ENCODE assay signal across 8 cellular contexts in the genomic region with DNA sequence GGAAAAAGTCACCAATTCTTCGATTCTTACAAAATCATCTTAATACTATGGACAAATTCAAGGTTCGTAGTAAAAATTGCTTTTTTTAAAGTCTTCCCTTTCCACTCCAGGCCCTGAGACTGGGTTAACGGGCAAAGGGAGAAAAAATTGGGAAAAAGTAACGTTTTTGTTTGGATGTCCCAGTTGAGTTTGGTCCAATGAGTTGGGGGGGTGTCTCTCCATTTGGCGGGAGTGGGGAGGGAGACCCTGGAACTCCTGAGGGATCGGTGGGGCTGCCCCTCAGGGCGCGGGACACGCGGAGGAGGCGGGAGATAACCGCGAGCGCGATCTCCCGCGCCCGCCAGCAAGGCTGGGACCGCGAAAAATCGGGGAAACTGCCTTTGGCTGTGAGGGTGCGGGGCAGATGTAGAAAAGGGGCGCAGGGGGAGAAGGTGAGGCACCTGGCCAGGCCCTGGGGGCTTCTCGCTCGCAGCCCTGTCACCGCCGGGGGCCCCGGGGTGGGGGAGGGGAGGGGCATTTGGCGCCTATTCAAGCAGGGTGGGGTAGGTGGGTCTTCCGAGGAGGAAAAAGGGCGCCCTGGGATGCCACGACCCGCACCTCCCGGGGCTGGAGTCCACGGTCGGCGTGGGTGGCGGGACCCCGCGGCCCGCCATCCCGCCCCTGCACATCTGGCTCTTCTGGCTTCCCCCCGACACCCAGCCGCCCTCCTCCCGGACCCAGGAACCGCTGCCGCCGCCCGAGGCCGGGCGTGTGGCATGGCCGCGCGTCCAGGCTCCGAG. TPM values are rescaled to one million over a fixed set of nuclear protein-coding genes. Genes with fewer than 3 reads are reported as not detected.
DNase-seq lines count a peak whose midpoint lies in the region; ATAC-seq and TF ChIP-seq lines count a peak whose summit lies in the region.

No MANE protein-coding gene starts in this region.

- peak; percentile 49 for DNase-seq in A673 (ENCODE audit: low spot score)
- peak; percentile 29 for DNase-seq in LHCN-M2 (ENCODE audit: low read depth)
- no peak for DNase-seq in astrocyte of the cerebellum (ENCODE audit: low read depth)
- peak; percentile 50 for DNase-seq in left lobe of liver (ENCODE audit: low spot score)
- no peak for DNase-seq in thoracic aorta (ENCODE audit: low spot score)
- no peak for DNase-seq in epidermal melanocyte (ENCODE audit: insufficient read length, low spot score)

- CTCF ChIA-PET in A673 (lab: Charles Lee) = no interaction called here

- ATAC-seq in GM18867 (IDR thresholded peaks at IDR 0.05; ENCODE audit: unreplicated experiment) = peak; percentile 0
- ATAC-seq in left lobe of liver = no peak
- no peak for ATAC-seq in thoracic aorta (ENCODE audit: insufficient number of reproducible peaks, low FRiP score, low read depth)
- no peak for ATAC-seq in GM21367 (IDR thresholded peaks at IDR 0.05; ENCODE audit: unreplicated experiment)

- intact Hi-C loops in A673 (cut with micrococcal nuclease; ENCODE audit: unreplicated experiment) = no loop called here

- in situ Hi-C loops in astrocyte of the cerebellum (cut with HindIII; ENCODE audit: low sequenced_read_pairs) = no loop called here

- TF ChIP-seq CTCF in A673 (conservative IDR thresholded peaks at IDR 0.05; ENCODE audit: low read depth, low read length) (no peak), astrocyte of the cerebellum (IDR thresholded peaks at IDR 0.05; ENCODE audit: low read depth, low read length, missing control alignments) (no peak), thoracic aorta (IDR thresholded peaks at IDR 0.05) (no peak)

- H3K36me3 ChIP-seq in A673 (ENCODE audit: insufficient read depth, low read length, poor library complexity, severe bottlenecking) (peaks cover 52% of the 10 kb centered on the region), thoracic aorta (no peaks in the 10 kb centered on the region)

- H3K27me3 ChIP-seq in A673 (replicated peaks; ENCODE audit: insufficient read depth, low read depth, low read length, poor library complexity) (no peaks in the 10 kb centered on the region), thoracic aorta (replicated peaks; ENCODE audit: insufficient read depth) (no peaks in the 10 kb centered on the region)

- H3K4me3 ChIP-seq in A673 (ENCODE audit: low read depth, low read length, poor library complexity, severe bottlenecking) (peak overlapping the region; percentile 95), astrocyte of the cerebellum (ENCODE audit: low read depth, low read length) (peak overlapping the region; percentile 79), thoracic aorta (peak overlapping the region; percentile 99)

- H3K27ac ChIP-seq in A673 (ENCODE audit: low read depth, low read length, poor library complexity, severe bottlenecking) = peak overlapping the region; percentile 94
- no peak overlapping the region for H3K27ac ChIP-seq in thoracic aorta

- H3K9me3 ChIP-seq in A673 (ENCODE audit: low read depth, low read length, poor library complexity, severe bottlenecking) (no peaks in the 10 kb centered on the region), thoracic aorta (no peaks in the 10 kb centered on the region)

- peaks cover 32% of the 10 kb centered on the region for H3K4me1 ChIP-seq in A673 (ENCODE audit: insufficient read depth, low read length, poor library complexity, severe bottlenecking)
- H3K4me1 ChIP-seq in thoracic aorta (ENCODE audit: control insufficient read depth in 1 of 2, low read depth in 2 of 2) = peaks cover 15 to 38% of the 10 kb centered on the region in 2 donors

- BruUV-seq in A673 (replicated peaks; lab: Mats Ljungman, UMichigan) = no TSS peak

- POLR2A ChIA-PET in A673 (lab: Charles Lee; ENCODE audit: low non-redundant PET) = no interaction called here

RNA-seq across cellular contexts. Expression of gene FBXO5, which starts 0.7 kb away (rescaled TPM):
- total RNA-seq in A673 (2021) (62.4 and 67.9 TPM in 2 replicates), LHCN-M2 (2014; rRNA removed) (46.7 and 53.7 TPM in 2 replicates), left lobe of liver (1.4 TPM), thoracic aorta (10 to 100 TPM in 1 of 2 donors, 1 to 10 TPM in 1; 6.2 to 10.7 TPM)
- polyA plus RNA-seq in LHCN-M2 (2012) = 7.6 TPM

RNA-seq across cellular contexts. Expression of gene MTRF1L, which starts 20.3 kb away (rescaled TPM):
- total RNA-seq in A673 (2021) (25.2 and 30.9 TPM in 2 replicates), LHCN-M2 (2014; rRNA removed) (21.1 and 24.1 TPM in 2 replicates), left lobe of liver (12.3 TPM), thoracic aorta (10 to 100 TPM; 17.9 to 22.6 TPM)
- polyA plus RNA-seq in LHCN-M2 (2012) = 10.3 TPM

Comparison
In these comparisons a context has a peak if more than half of its experiments do, and no peak if none do; other contexts are left out.
1. DNase-seq: peak in A673 (single experiment), LHCN-M2 (single experiment) and left lobe of liver (single experiment); none in astrocyte of the cerebellum (single experiment), thoracic aorta (single experiment) and epidermal melanocyte (single experiment).
2. Peak in every context shown above with its lines, with median percentiles within 50 percentile points of each other: H3K4me3 ChIP-seq.